ENCODE assay signal across 8 cellular contexts in the genomic region with DNA sequence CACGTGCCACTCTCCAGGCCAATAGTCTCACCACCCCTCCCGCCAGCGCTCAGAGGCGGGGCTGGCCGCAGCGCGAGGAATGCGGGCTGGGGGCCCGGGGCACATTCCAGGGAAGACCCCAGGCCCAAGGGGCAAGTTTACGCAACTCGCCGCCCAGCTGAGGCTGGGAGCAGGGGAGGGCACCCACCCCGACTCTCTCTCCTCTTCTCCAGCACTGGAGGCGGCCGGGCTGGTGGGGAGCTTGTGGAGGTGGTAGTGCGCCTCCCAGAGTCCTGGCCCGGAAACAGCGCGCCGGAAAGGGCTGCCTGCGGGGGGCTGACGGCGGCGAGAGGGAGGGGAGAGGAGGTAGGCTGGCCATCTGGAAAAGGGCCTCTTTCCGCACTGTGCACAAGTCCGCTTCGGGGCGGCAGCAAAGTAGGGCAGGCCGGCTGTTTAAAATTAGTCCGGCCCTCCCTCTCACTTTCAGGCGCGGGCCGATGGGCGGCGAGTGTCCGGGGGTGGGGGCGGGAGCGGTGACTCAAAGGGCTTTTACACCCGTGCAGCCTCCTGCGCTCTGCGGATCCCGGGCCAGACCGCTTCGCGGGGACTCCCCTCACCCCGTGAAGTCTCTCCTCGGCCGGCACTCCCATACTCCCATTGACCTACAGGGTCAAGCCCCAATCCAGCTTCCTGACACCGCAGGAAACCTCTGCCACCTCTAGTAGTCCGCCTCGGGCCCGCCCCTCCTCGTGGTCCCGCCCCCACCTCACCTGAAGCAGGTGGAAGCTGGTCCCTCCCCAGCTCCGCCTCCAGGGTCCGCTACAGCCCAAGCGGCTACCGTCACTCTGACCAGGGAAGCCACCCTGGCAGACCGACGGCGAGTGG. TPM values are rescaled to one million over a fixed set of nuclear protein-coding genes. Genes with fewer than 3 reads are reported as not detected.
A peak's percentile ranks its signal among the peaks of the same experiment; 100 is the strongest.
DNase-seq lines count a peak whose midpoint lies in the region; ATAC-seq and TF ChIP-seq lines count a peak whose summit lies in the region.

No MANE protein-coding gene starts in this region.

- H3K36me3 ChIP-seq in Peyer's patch (no peaks in the 10 kb centered on the region), aorta (ENCODE audit: control insufficient read depth in 1 of 2, insufficient read depth in 2 of 2, low read length in 1 of 2) (no peaks in the 10 kb centered on the region)

- ATAC-seq in GM18909 (IDR thresholded peaks at IDR 0.05; ENCODE audit: poor library complexity, unreplicated experiment) (peak; percentile 25), aorta (ENCODE audit: low FRiP score) (peak; percentile 64)

- H3K27ac Mint-ChIP-seq in activated naive CD4-positive, alpha-beta T cell treated with anti-CD3 and anti-CD28 coated beads, Interleukin-2, amount 10 ng/mL, durations not matched to agents 7 days and 5 days = peak overlapping the region; percentile 86

- no peaks in the 10 kb centered on the region for H3K9me3 Mint-ChIP-seq in activated naive CD4-positive, alpha-beta T cell treated with anti-CD3 and anti-CD28 coated beads, Interleukin-2, amount 10 ng/mL, durations not matched to agents 7 days and 5 days

- H3K27me3 Mint-ChIP-seq in activated naive CD4-positive, alpha-beta T cell treated with anti-CD3 and anti-CD28 coated beads, Interleukin-2, amount 10 ng/mL, durations not matched to agents 7 days and 5 days = peaks cover 32% of the 10 kb centered on the region

- peak in 1 of 2 donors; percentile 66 for TF ChIP-seq POLR2A in Peyer's patch (IDR thresholded peaks at IDR 0.05)

- peaks cover 5% of the 10 kb centered on the region for H3K36me3 Mint-ChIP-seq in activated naive CD4-positive, alpha-beta T cell treated with anti-CD3 and anti-CD28 coated beads, Interleukin-2, amount 10 ng/mL, durations not matched to agents 7 days and 5 days

- H3K27me3 ChIP-seq in Peyer's patch (peaks cover 0 to 5% of the 10 kb centered on the region in 2 donors), aorta (ENCODE audit: control insufficient read depth in 1 of 2, insufficient read depth in 2 of 2, low read length in 1 of 2) (no peaks in the 10 kb centered on the region)

- H3K4me3 ChIP-seq in Peyer's patch (peak overlapping the region; percentile 47 to 72 (median 66)), aorta (ENCODE audit: low read length in 2 of 2) (peak overlapping the region; percentile 60 to 78)

- TF ChIP-seq CTCF in Peyer's patch (IDR thresholded peaks at IDR 0.05) = peak in 4 of 6 experiments; percentile 27 to 42 (median 34)

- peak overlapping the region; percentile 85 to 90 (median 88) for H3K27ac ChIP-seq in Peyer's patch
- H3K27ac ChIP-seq in aorta (ENCODE audit: low read depth in 1 of 2, low read length in 2 of 2) = peak overlapping the region; percentile 7 to 69

- peaks cover 60% of the 10 kb centered on the region for H3K4me1 Mint-ChIP-seq in activated naive CD4-positive, alpha-beta T cell treated with anti-CD3 and anti-CD28 coated beads, Interleukin-2, amount 10 ng/mL, durations not matched to agents 7 days and 5 days

- DNase-seq in AML-193 (lab: John Stamatoyannopoulos, UW) (peak; percentile 54 to 58), HS-27A (ENCODE audit: low read depth) (peak; percentile 64), Peyer's patch (peak; percentile 84 to 95 (median 94)), germinal center (ENCODE audit: low spot score) (peak; percentile 53), non-pigmented ciliary epithelial cell (ENCODE audit: low read depth) (peak; percentile 56), aorta (peak; percentile 87 to 92)
- DNase-seq in activated naive CD4-positive, alpha-beta T cell treated with anti-CD3 and anti-CD28 coated beads, Interleukin-2, amount 10 ng/mL, durations not matched to agents 7 days and 5 days = peak; percentile 72

- H3K4me1 ChIP-seq in Peyer's patch = peaks cover 5 to 66% (median 38%) of the 10 kb centered on the region in 4 donors
- H3K4me1 ChIP-seq in aorta (ENCODE audit: control insufficient read depth in 1 of 2, insufficient read depth in 2 of 2, low read length in 2 of 2) = no peaks in the 10 kb centered on the region

- intact Hi-C loops in aorta (cut with DNase I) = no loop called here

- H3K9me3 ChIP-seq in Peyer's patch (no peaks in the 10 kb centered on the region), aorta (ENCODE audit: control insufficient read depth, low read length) (no peaks in the 10 kb centered on the region)

- WGBS in aorta, 2 donors = 0% methylated on average over 49 to 61 of the region's 61 CpGs

- H3K4me3 Mint-ChIP-seq in activated naive CD4-positive, alpha-beta T cell treated with anti-CD3 and anti-CD28 coated beads, Interleukin-2, amount 10 ng/mL, durations not matched to agents 7 days and 5 days = peak overlapping the region; percentile 77

- CTCF ChIA-PET in activated naive CD4-positive, alpha-beta T cell treated with anti-CD3 and anti-CD28 coated beads, Interleukin-2, amount 10 ng/mL, durations not matched to agents 7 days and 5 days (lab: Charles Lee) = interaction anchor here (0.6 to 6.4 kb wide), 5 partner anchors 14 to 292 kb away, joined by 3 to 34 read pairs (median 3); a partner anchor contains a TSS

RNA-seq across cellular contexts. Expression of a gene that starts 1.0 kb away (rescaled TPM):
- total RNA-seq in Peyer's patch (10 to 100 TPM; 13.3 to 64.4 (median 38.8) TPM), aorta (10 to 100 TPM; 28.2 to 47.9 TPM)
- 10 to 100 TPM; 12.9 to 41.3 TPM for polyA plus RNA-seq in aorta

RNA-seq across cellular contexts. Expression of a gene that starts 2.5 kb away (rescaled TPM):
- 1 to 10 TPM; 1.2 to 2.2 (median 1.8) TPM for total RNA-seq in Peyer's patch
- total RNA-seq in aorta = 1 to 10 TPM; 1.6 to 1.7 TPM
- 1 to 10 TPM; 1.1 to 2.9 TPM for polyA plus RNA-seq in aorta

RNA-seq across cellular contexts. Expression of a gene that starts 19.4 kb away (rescaled TPM):
- total RNA-seq in Peyer's patch = 10 to 100 TPM; 23.9 to 40.3 (median 33.3) TPM
- 10 to 100 TPM; 24.7 to 33.1 TPM for total RNA-seq in aorta
- polyA plus RNA-seq in aorta = 10 to 100 TPM; 60.6 to 64.6 TPM

RNA-seq across cellular contexts. Expression of a gene that starts 33.0 kb away (rescaled TPM):
- total RNA-seq in Peyer's patch (10 to 100 TPM; 12.3 to 16.5 (median 14.0) TPM), aorta (1 to 10 TPM; 2.5 to 6.9 TPM)
- 10 to 100 TPM in 1 of 2 donors, 1 to 10 TPM in 1; 2.1 to 16.7 TPM for polyA plus RNA-seq in aorta

RNA-seq across cellular contexts. Expression of a gene that starts 47.4 kb away (rescaled TPM):
- 100 to 1,000 TPM in 1 of 4 donors, 10 to 100 TPM in 3; 25.6 to 119 (median 82.2) TPM for total RNA-seq in Peyer's patch
- 1 to 10 TPM in 1 of 2 donors, under 1 TPM in 1; 0.97 to 3.4 TPM for total RNA-seq in aorta
- polyA plus RNA-seq in aorta = 1 to 10 TPM; 5.8 to 7.4 TPM

Comparison
In these comparisons a context has a peak if more than half of its experiments do, and no peak if none do; other contexts are left out.
1. Peak in every context shown above with its lines: DNase-seq, ATAC-seq, H3K4me3 ChIP-seq and H3K27ac ChIP-seq.